ENCODE assay signal across 23 cellular contexts in genomic region chr4:158025131-158025530, GRCh38.
A peak's percentile ranks its signal among the peaks of the same experiment; 100 is the strongest.
DNase-seq lines count a peak whose midpoint lies in the region; ATAC-seq, FAIRE-seq and TF ChIP-seq lines count a peak whose summit lies in the region.
"Had no signal": no experiment of that assay in that cellular context is flagged by ENCODE, and none has a peak within 500 bp of the region (broad histone marks: within the 10 kb centered on the region; RNA-seq: fewer than 3 reads in every experiment).

No MANE protein-coding gene starts in this region.

- no peaks in the 10 kb centered on the region for H3K36me3 Mint-ChIP-seq in activated CD8-positive, alpha-beta T cell treated with anti-CD3 and anti-CD28 coated beads, Interleukin-2, amount 10 ng/mL, durations not matched to agents 7 days and 5 days (ENCODE audit: low read depth)
- H3K36me3 Mint-ChIP-seq in WTC11: peaks cover 13% of the 10 kb centered on the region
- H3K36me3 Mint-ChIP-seq: naive thymus-derived CD4-positive, alpha-beta T cell; stimulated activated naive B cell treated with anti-CD40 and anti-IgM and Interleukin-4, amounts not matched to agents 10 μg/mL and 1 μg/mL and 100 μg/mL, for 72 hours; T-cell had no signal

- H3K4me1 ChIP-seq in HepG2 (ENCODE audit: insufficient read depth, low read length) (peaks cover 19% of the 10 kb centered on the region), right lobe of liver (no peaks in the 10 kb centered on the region), smooth muscle cell (ENCODE audit: low read depth) (peaks cover 5% of the 10 kb centered on the region)
- H3K4me1 ChIP-seq: colonic mucosa had no signal

- TF ChIP-seq POLR2A in HepG2 (IDR thresholded peaks at IDR 0.05; ENCODE audit: insufficient read depth in 1 of 2, low read depth in 2 of 2, low read length in 2 of 2): no peak
- TF ChIP-seq POLR2A in right lobe of liver (IDR thresholded peaks at IDR 0.05): no peak

- H3K36me3 ChIP-seq in HepG2 (replicated peaks in 1 of 2; ENCODE audit: control insufficient read depth in 1 of 2, insufficient read depth in 2 of 2, low read length in 2 of 2) (no peaks in the 10 kb centered on the region), right lobe of liver (no peaks in the 10 kb centered on the region), smooth muscle cell (ENCODE audit: low read depth) (peaks cover 7% of the 10 kb centered on the region)
- H3K36me3 ChIP-seq: colonic mucosa, pancreas had no signal

- H3K4me3 Mint-ChIP-seq in activated CD8-positive, alpha-beta T cell treated with anti-CD3 and anti-CD28 coated beads, Interleukin-2, amount 10 ng/mL, durations not matched to agents 7 days and 5 days: no peak overlapping the region
- H3K4me3 Mint-ChIP-seq in WTC11: no peak overlapping the region
- H3K4me3 Mint-ChIP-seq: activated CD4-positive, alpha-beta T cell treated with anti-CD3 and anti-CD28 coated beads, Interleukin-2, amount 10 ng/mL, durations not matched to agents 7 days and 5 days; endodermal cell; naive thymus-derived CD4-positive, alpha-beta T cell; stimulated activated naive B cell treated with anti-CD40 and anti-IgM and Interleukin-4, amounts not matched to agents 10 μg/mL and 1 μg/mL and 100 μg/mL, for 72 hours; T-cell had no signal

- H3K9ac ChIP-seq in HepG2 (ENCODE audit: insufficient read depth, low read depth, low read length) (no peak overlapping the region), smooth muscle cell (ENCODE audit: low read depth) (no peak overlapping the region)

- H3K27ac Mint-ChIP-seq in activated CD8-positive, alpha-beta T cell treated with anti-CD3 and anti-CD28 coated beads, Interleukin-2, amount 10 ng/mL, durations not matched to agents 7 days and 5 days: no peak overlapping the region
- no peak overlapping the region for H3K27ac Mint-ChIP-seq in WTC11
- H3K27ac Mint-ChIP-seq: activated CD4-positive, alpha-beta T cell treated with anti-CD3 and anti-CD28 coated beads, Interleukin-2, amount 10 ng/mL, durations not matched to agents 7 days and 5 days; endodermal cell; naive thymus-derived CD4-positive, alpha-beta T cell; stimulated activated naive B cell treated with anti-CD40 and anti-IgM and Interleukin-4, amounts not matched to agents 10 μg/mL and 1 μg/mL and 100 μg/mL, for 72 hours; T-cell had no signal

- DNase-seq in HepG2 (ENCODE audit: low spot score): no peak
- no peak for DNase-seq in right lobe of liver
- DNase-seq in RCC 7860 (ENCODE audit: low spot score): peak; percentile 88
- peak; percentile 40 to 67 for DNase-seq in foreskin fibroblast
- DNase-seq in smooth muscle cell (lab: John Stamatoyannopoulos, UW; ENCODE audit: unreplicated experiment): no peak
- DNase-seq in activated CD8-positive, alpha-beta T cell treated with anti-CD3 and anti-CD28 coated beads, Interleukin-2, amount 10 ng/mL, durations not matched to agents 7 days and 5 days: no peak
- DNase-seq in activated T-cell treated with anti-CD3 and anti-CD28 coated beads, Interleukin-2, amount 50 U/mL, for 1 hour: no peak
- no peak for DNase-seq in WTC11 (ENCODE audit: low spot score)
- DNase-seq: activated CD4-positive, alpha-beta T cell treated with anti-CD3 and anti-CD28 coated beads, Interleukin-2, amount 10 ng/mL, durations not matched to agents 7 days and 5 days; body of pancreas; C1 segment of cervical spinal cord; colonic mucosa; endodermal cell; kidney; naive thymus-derived CD4-positive, alpha-beta T cell; NCI-H1048; NCI-H2029; NCI-H446 treated with DMSO at 0.1 percent for 48 hours; pancreas; SIG-M5; stimulated activated CD4-positive, alpha-beta T cell treated with anti-CD3 and anti-CD28 coated beads, Interleukin-1b, Interleukin-23, amount 100 ng/mL, for 48 hours; stimulated activated naive B cell treated with anti-CD40 and anti-IgM and Interleukin-4, amounts not matched to agents 10 μg/mL and 1 μg/mL and 100 μg/mL, for 72 hours; T-cell had no signal

- no peak for TF ChIP-seq EP300 in HepG2 (IDR thresholded peaks at IDR 0.05; ENCODE audit: low read depth in 2 of 2, low read length in 2 of 2)
- TF ChIP-seq EP300 in HepG2 (CRISPR knock-in tag; IDR thresholded peaks at IDR 0.05; ENCODE audit: borderline replicate concordance): no peak

- no peak for TF ChIP-seq RAD21 in HepG2 (CRISPR knock-in tag; IDR thresholded peaks at IDR 0.05)

- in situ Hi-C loops in HepG2 (cut with HindIII; ENCODE audit: extremely low pct_ligation_motif_present, low pct_unique_long_range_greater_than_20kb): loop anchor here (25.0 kb wide), 1 partner anchor 1063 kb away; the partner anchor contains the start of gene PDGFC

- H3K9me3 Mint-ChIP-seq in activated CD8-positive, alpha-beta T cell treated with anti-CD3 and anti-CD28 coated beads, Interleukin-2, amount 10 ng/mL, durations not matched to agents 7 days and 5 days (ENCODE audit: insufficient read depth): no peaks in the 10 kb centered on the region
- H3K9me3 Mint-ChIP-seq in WTC11: peaks cover 30% of the 10 kb centered on the region
- H3K9me3 Mint-ChIP-seq: activated CD4-positive, alpha-beta T cell treated with anti-CD3 and anti-CD28 coated beads, Interleukin-2, amount 10 ng/mL, durations not matched to agents 7 days and 5 days had no signal

- intact Hi-C loops in HepG2 (cut with micrococcal nuclease; ENCODE audit: unreplicated experiment): no loop called here
- intact Hi-C loops in right lobe of liver (cut with DNase I): no loop called here

- POLR2A ChIA-PET in HepG2 (lab: Yijun Ruan, JAX) (no interaction called here), WTC11 (lab: Charles Lee) (no interaction called here)
- POLR2A ChIA-PET in activated CD8-positive, alpha-beta T cell treated with anti-CD3 and anti-CD28 coated beads, Interleukin-2, amount 10 ng/mL, durations not matched to agents 7 days and 5 days (lab: Charles Lee): no interaction called here

- CTCF ChIA-PET in HepG2 (lab: Yijun Ruan, JAX; ENCODE audit: low intra/inter-chr PET ratio, low total read pairs) (no interaction called here), WTC11 (lab: Charles Lee) (no interaction called here)
- CTCF ChIA-PET in activated CD8-positive, alpha-beta T cell treated with anti-CD3 and anti-CD28 coated beads, Interleukin-2, amount 10 ng/mL, durations not matched to agents 7 days and 5 days (lab: Charles Lee): no interaction called here

- H3K9me3 ChIP-seq in HepG2 (ENCODE audit: low read length) (peaks cover 20% of the 10 kb centered on the region), right lobe of liver (no peaks in the 10 kb centered on the region), smooth muscle cell (replicated peaks; ENCODE audit: low read depth) (peaks cover 6% of the 10 kb centered on the region)
- H3K9me3 ChIP-seq: body of pancreas, colonic mucosa, pancreas had no signal

- H3K4me3 ChIP-seq in HepG2 (replicated peaks in 1 of 3; ENCODE audit: insufficient read depth in 1 of 3, low read depth in 2 of 3, low read length in 3 of 3) (no peak overlapping the region), right lobe of liver (no peak overlapping the region), foreskin fibroblast (ENCODE audit: low read depth in 1 of 2, low read length in 2 of 2) (no peak overlapping the region), smooth muscle cell (no peak overlapping the region)
- H3K4me3 ChIP-seq: body of pancreas, colonic mucosa, pancreas had no signal

- H3K27me3 ChIP-seq in HepG2 (ENCODE audit: control insufficient read depth in 1 of 2, insufficient read depth in 2 of 2, low read length in 2 of 2) (no peaks in the 10 kb centered on the region), right lobe of liver (no peaks in the 10 kb centered on the region), smooth muscle cell (ENCODE audit: low read depth) (no peaks in the 10 kb centered on the region)
- H3K27me3 ChIP-seq: body of pancreas, colonic mucosa, pancreas had no signal

- H3K27ac ChIP-seq in HepG2 (ENCODE audit: extremely low read length, insufficient read depth, low read length): no peak overlapping the region
- H3K27ac ChIP-seq in right lobe of liver: no peak overlapping the region
- peak overlapping the region; percentile 9 for H3K27ac ChIP-seq in smooth muscle cell (ENCODE audit: low read depth)
- H3K27ac ChIP-seq: body of pancreas, colonic mucosa, pancreas had no signal

- BruUV-seq in HepG2 (replicated peaks; lab: Mats Ljungman, UMichigan): no TSS peak

- no peak for TF ChIP-seq CTCF in HepG2 (CRISPR knock-in tag; IDR thresholded peaks at IDR 0.05)
- TF ChIP-seq CTCF in right lobe of liver (IDR thresholded peaks at IDR 0.05): no peak
- TF ChIP-seq CTCF in foreskin fibroblast (IDR thresholded peaks at IDR 0.05; ENCODE audit: low read depth, low read length): no peak
- no peak for TF ChIP-seq CTCF in smooth muscle cell (IDR thresholded peaks at IDR 0.05; ENCODE audit: borderline replicate concordance, insufficient read depth, poor library complexity, severe bottlenecking)
- TF ChIP-seq CTCF in WTC11 (IDR thresholded peaks at IDR 0.05): no peak

- peak; percentile 26 for FAIRE-seq in HepG2 (lab: Jason Lieb, UNC)
- peak; percentile 89 for FAIRE-seq in RCC 7860 (lab: Jason Lieb, UNC)
- FAIRE-seq: pancreas had no signal

- ATAC-seq in HepG2: no peak
- ATAC-seq in right lobe of liver: no peak
- ATAC-seq in activated CD8-positive, alpha-beta T cell treated with anti-CD3 and anti-CD28 coated beads, Interleukin-2, amount 10 ng/mL, durations not matched to agents 7 days and 5 days: no peak
- ATAC-seq in WTC11: no peak
- ATAC-seq: body of pancreas; naive thymus-derived CD4-positive, alpha-beta T cell; stimulated activated naive B cell treated with anti-CD40 and anti-IgM and Interleukin-4, amounts not matched to agents 10 μg/mL and 1 μg/mL and 100 μg/mL, for 72 hours; T-cell had no signal

- no peaks in the 10 kb centered on the region for H3K4me1 Mint-ChIP-seq in activated CD8-positive, alpha-beta T cell treated with anti-CD3 and anti-CD28 coated beads, Interleukin-2, amount 10 ng/mL, durations not matched to agents 7 days and 5 days (ENCODE audit: low read depth)
- peaks cover 7% of the 10 kb centered on the region for H3K4me1 Mint-ChIP-seq in WTC11
- H3K4me1 Mint-ChIP-seq: activated CD4-positive, alpha-beta T cell treated with anti-CD3 and anti-CD28 coated beads, Interleukin-2, amount 10 ng/mL, durations not matched to agents 7 days and 5 days; naive thymus-derived CD4-positive, alpha-beta T cell; stimulated activated naive B cell treated with anti-CD40 and anti-IgM and Interleukin-4, amounts not matched to agents 10 μg/mL and 1 μg/mL and 100 μg/mL, for 72 hours; T-cell had no signal

- WGBS in HepG2 (ENCODE audit: low lambda C conversion rate): 84% methylated on average over 1 of the region's 1 CpG
- WGBS in right lobe of liver (ENCODE audit: insufficient coverage, low coverage, low lambda C conversion rate, missing lambda C conversion rate): 75% methylated on average over 1 of the region's 1 CpG
- WGBS in smooth muscle cell (ENCODE audit: low lambda C conversion rate): 73% methylated on average over 1 of the region's 1 CpG

- H4K20me1 ChIP-seq in HepG2 (ENCODE audit: insufficient read depth, low read length) (no peaks in the 10 kb centered on the region), smooth muscle cell (ENCODE audit: low read depth) (no peaks in the 10 kb centered on the region)

- H2AFZ ChIP-seq in HepG2 (ENCODE audit: low read length) (no peak overlapping the region), smooth muscle cell (ENCODE audit: low read depth) (no peak overlapping the region)

- H3K79me2 ChIP-seq in HepG2 (ENCODE audit: insufficient read depth, low read length): no peaks in the 10 kb centered on the region
- H3K79me2 ChIP-seq in smooth muscle cell (ENCODE audit: low read depth): no peaks in the 10 kb centered on the region

- H3K4me2 ChIP-seq in HepG2 (ENCODE audit: low read depth, low read length): no peak overlapping the region
- no peak overlapping the region for H3K4me2 ChIP-seq in smooth muscle cell

- H3F3A ChIP-seq in smooth muscle cell (ENCODE audit: low read depth): peaks cover under 1% of the 10 kb centered on the region

- H3K27me3 Mint-ChIP-seq in activated CD8-positive, alpha-beta T cell treated with anti-CD3 and anti-CD28 coated beads, Interleukin-2, amount 10 ng/mL, durations not matched to agents 7 days and 5 days (ENCODE audit: low read depth): no peaks in the 10 kb centered on the region
- H3K27me3 Mint-ChIP-seq in WTC11 (ENCODE audit: low read depth): no peaks in the 10 kb centered on the region
- H3K27me3 Mint-ChIP-seq: activated CD4-positive, alpha-beta T cell treated with anti-CD3 and anti-CD28 coated beads, Interleukin-2, amount 10 ng/mL, durations not matched to agents 7 days and 5 days; naive thymus-derived CD4-positive, alpha-beta T cell; stimulated activated naive B cell treated with anti-CD40 and anti-IgM and Interleukin-4, amounts not matched to agents 10 μg/mL and 1 μg/mL and 100 μg/mL, for 72 hours; T-cell had no signal

Comparison
In these comparisons a context has a peak if more than half of its experiments do, and no peak if none do; other contexts are left out.
1. DNase-seq: peak in RCC 7860 (single experiment) and foreskin fibroblast (2 of 2); none in HepG2 (single experiment), right lobe of liver (0 of 3), smooth muscle cell (single experiment), activated CD8-positive, alpha-beta T cell treated with anti-CD3 and anti-CD28 coated beads, Interleukin-2, amount 10 ng/mL, durations not matched to agents 7 days and 5 days (single experiment), activated T-cell treated with anti-CD3 and anti-CD28 coated beads, Interleukin-2, amount 50 U/mL, for 1 hour (single experiment) and WTC11 (single experiment).